In the genomic region with DNA sequence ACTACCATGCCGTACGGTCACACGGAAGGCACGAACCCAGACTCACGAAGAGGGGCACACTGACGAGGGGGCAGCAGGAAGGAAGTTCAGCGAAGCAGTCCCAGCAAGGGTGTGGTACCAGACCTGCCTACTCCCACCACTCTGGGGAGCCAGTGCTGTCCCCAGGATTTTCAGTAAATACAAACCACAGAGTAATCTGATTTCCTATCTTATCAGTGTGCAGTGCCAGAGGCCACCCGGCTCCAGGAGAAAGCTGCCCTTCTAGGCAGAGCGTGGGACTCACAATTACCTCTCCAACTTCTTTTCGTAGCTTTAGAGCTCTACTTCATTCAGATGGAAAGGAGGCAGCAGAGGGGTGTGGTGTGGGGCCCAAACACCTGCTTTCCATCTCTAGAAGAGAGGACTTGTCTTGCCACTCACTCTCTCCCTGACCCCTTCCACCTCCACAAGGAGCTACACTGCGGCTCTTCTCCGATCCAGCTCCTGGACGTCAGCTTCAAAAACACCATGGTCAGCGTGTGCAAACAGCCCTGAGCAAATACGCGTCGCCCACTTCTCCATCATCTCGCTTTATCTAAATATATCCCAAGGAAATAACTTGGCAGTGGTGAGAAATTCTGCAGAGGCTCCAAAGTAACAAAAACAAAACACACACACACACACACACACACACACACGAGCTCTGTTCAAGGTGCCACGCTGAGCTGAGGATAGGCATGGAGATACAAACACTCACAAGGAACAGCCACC, we compare ENCODE assay signal across 8 cellular contexts.
DNase-seq lines count a peak whose midpoint lies in the region; ATAC-seq and TF ChIP-seq lines count a peak whose summit lies in the region.

No MANE protein-coding gene starts in this region.

- peak overlapping the region; percentile 74 for H3K27ac ChIP-seq in cardiac muscle cell
- peak overlapping the region; percentile 91 to 96 for H3K27ac ChIP-seq in coronary artery

- H3K27me3 Mint-ChIP-seq in naive thymus-derived CD8-positive, alpha-beta T cell = no peaks in the 10 kb centered on the region

- no peaks in the 10 kb centered on the region for H3K36me3 ChIP-seq in cardiac muscle cell

- no peaks in the 10 kb centered on the region for H3K36me3 Mint-ChIP-seq in naive thymus-derived CD8-positive, alpha-beta T cell

- POLR2A ChIA-PET in naive thymus-derived CD8-positive, alpha-beta T cell (lab: Charles Lee) = interaction anchor here (1.1 to 1.9 kb wide), 5 partner anchors 8 to 109 kb away, joined by 3 to 24 read pairs (median 5); no protein-coding TSS in a partner anchor

- H3K9me3 ChIP-seq in cardiac muscle cell (ENCODE audit: low read depth) = no peaks in the 10 kb centered on the region

- DNase-seq in cardiac muscle cell (ENCODE audit: low read depth in 1 of 2, low spot score in 1 of 2) (peak in 1 of 2 donors; percentile 33), Right ventricle myocardium inferior (ENCODE audit: missing footprints) (no peak), coronary artery (ENCODE audit: low spot score) (no peak), KG1 (lab: John Stamatoyannopoulos, UW) (no peak), NCI-H2171 (lab: John Stamatoyannopoulos, UW) (no peak)
- no peak for DNase-seq in naive thymus-derived CD8-positive, alpha-beta T cell
- no peak for DNase-seq in NK-92 treated with Interleukin-12 subunit alpha and Interleukin-12 subunit beta, amount 100 ng/mL, for 24 hours (lab: John Stamatoyannopoulos, UW)

- H3K27me3 ChIP-seq in cardiac muscle cell = no peaks in the 10 kb centered on the region

- H3K4me3 ChIP-seq in cardiac muscle cell (no peak overlapping the region), coronary artery (peak overlapping the region; percentile 12)

- H3K4me1 ChIP-seq in cardiac muscle cell (ENCODE audit: low read depth) = peaks cover 34% of the 10 kb centered on the region

- H3K27ac Mint-ChIP-seq in naive thymus-derived CD8-positive, alpha-beta T cell = peak overlapping the region; percentile 62 to 95 (median 90)

- peaks cover 68 to 95% (median 94%) of the 10 kb centered on the region in 4 donors for H3K4me1 Mint-ChIP-seq in naive thymus-derived CD8-positive, alpha-beta T cell

- H3K4me3 Mint-ChIP-seq in naive thymus-derived CD8-positive, alpha-beta T cell = peak overlapping the region; percentile 19 to 82 (median 60)

- no peak for TF ChIP-seq CTCF in cardiac muscle cell (IDR thresholded peaks at IDR 0.05; ENCODE audit: low read depth, low read length)
- no peak for TF ChIP-seq CTCF in coronary artery (IDR thresholded peaks at IDR 0.05)

- intact Hi-C loops in Right ventricle myocardium inferior (cut with DNase I) = no loop called here

- no peaks in the 10 kb centered on the region for H3K9me3 Mint-ChIP-seq in naive thymus-derived CD8-positive, alpha-beta T cell

- no peak for ATAC-seq in Right ventricle myocardium inferior
- peak; percentile 52 to 59 for ATAC-seq in naive thymus-derived CD8-positive, alpha-beta T cell
- ATAC-seq in GM21360 (IDR thresholded peaks at IDR 0.05; ENCODE audit: unreplicated experiment) = no peak

Comparison
In these comparisons a context has a peak if more than half of its experiments do, and no peak if none do; other contexts are left out.
1. ATAC-seq: peak in naive thymus-derived CD8-positive, alpha-beta T cell (2 of 2); none in Right ventricle myocardium inferior (single experiment) and GM21360 (single experiment).